ENCODE assay signal across 8 cellular contexts in the genomic region with DNA sequence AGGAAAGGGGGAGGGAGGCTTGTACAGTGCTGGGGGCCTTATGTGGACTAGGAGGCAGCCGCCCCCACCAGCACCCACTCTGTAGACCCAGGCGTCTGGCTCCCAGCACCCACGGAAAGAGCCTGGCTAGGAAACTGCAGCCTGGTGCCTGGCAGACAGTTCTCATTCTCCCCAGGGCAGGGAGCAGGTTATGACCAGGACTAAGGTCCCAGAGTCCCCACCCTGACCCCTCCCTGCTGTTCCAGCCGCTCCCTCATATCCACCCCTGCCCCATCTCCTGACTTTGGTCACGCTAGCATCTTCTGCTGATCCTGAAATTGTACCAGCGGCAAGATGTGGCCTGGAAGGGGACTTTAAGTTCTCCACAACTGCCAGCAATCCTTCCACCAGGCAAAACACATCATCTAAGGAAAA. TPM values are rescaled to one million over a fixed set of nuclear protein-coding genes. Genes with fewer than 3 reads are reported as not detected.
DNase-seq lines count a peak whose midpoint lies in the region; ATAC-seq and TF ChIP-seq lines count a peak whose summit lies in the region.

A gene with protein sequence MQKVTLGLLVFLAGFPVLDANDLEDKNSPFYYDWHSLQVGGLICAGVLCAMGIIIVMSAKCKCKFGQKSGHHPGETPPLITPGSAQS (plus strand): TSS at position 286 of the 414 bp plus-strand sequence. CDS start 3,554 bp downstream, outside the sequence.

- peaks cover 2% of the 10 kb centered on the region; the same call in 1 of the 2 replicates for H3K36me3 ChIP-seq in Caco-2 (ENCODE audit: control insufficient read depth, insufficient read depth, low read length)
- H3K36me3 ChIP-seq in SK-N-MC (ENCODE audit: insufficient read depth, low read length) = no peaks in the 10 kb centered on the region
- H3K36me3 ChIP-seq in left ventricle myocardium inferior = no peaks in the 10 kb centered on the region
- no peaks in the 10 kb centered on the region for H3K36me3 ChIP-seq in MM.1S (replicated peaks; ENCODE audit: insufficient read depth, low read length)

- H3K9me3 ChIP-seq in Caco-2 = no peaks in the 10 kb centered on the region
- no peaks in the 10 kb centered on the region for H3K9me3 ChIP-seq in SK-N-MC (ENCODE audit: low read depth, low read length)
- H3K9me3 ChIP-seq in left ventricle myocardium inferior (replicated peaks) = no peaks in the 10 kb centered on the region
- H3K9me3 ChIP-seq in MM.1S (replicated peaks; ENCODE audit: insufficient read depth, low read length) = no peaks in the 10 kb centered on the region

- no peak for DNase-seq in Caco-2
- DNase-seq in SK-N-MC (ENCODE audit: low read depth, low spot score) = no peak
- no peak for DNase-seq in left ventricle myocardium inferior
- no peak for DNase-seq in retinal pigment epithelial cell (ENCODE audit: low read depth)
- DNase-seq in MM.1S = no peak
- no peak for DNase-seq in amniotic stem cell (lab: John Stamatoyannopoulos, UW)
- no peak for DNase-seq in immature natural killer cell

- BruUV-seq in Caco-2 (replicated peaks; lab: Mats Ljungman, UMichigan) = no TSS peak

- no peaks in the 10 kb centered on the region for H3K27me3 Mint-ChIP-seq in Caco-2 (ENCODE audit: insufficient read depth, unreplicated experiment)
- H3K27me3 Mint-ChIP-seq in immature natural killer cell (ENCODE audit: low read depth in 3 of 3) = peaks cover 4 to 13% (median 5%) of the 10 kb centered on the region in 3 donors

- H3K4me1 ChIP-seq in Caco-2 (peaks cover 31% of the 10 kb centered on the region), left ventricle myocardium inferior (peaks cover 19% of the 10 kb centered on the region), MM.1S (ENCODE audit: low read length) (no peaks in the 10 kb centered on the region)

- no peak within 1 kb of the TSS for H3K4me2 ChIP-seq in MM.1S (ENCODE audit: low read depth, low read length)

- H2AFZ ChIP-seq in MM.1S (ENCODE audit: low read length) = no peak within 1 kb of the TSS

- no peaks in the 10 kb centered on the region for H3K9me2 ChIP-seq in MM.1S (replicated peaks; ENCODE audit: insufficient read depth, low read length)

- POLR2A ChIA-PET in Caco-2 (lab: Charles Lee) = no interaction called here

- H3K27me3 ChIP-seq in Caco-2 (replicated peaks; ENCODE audit: control insufficient read depth, insufficient read depth, low read length) (no peaks in the 10 kb centered on the region), left ventricle myocardium inferior (ENCODE audit: low read depth) (no peaks in the 10 kb centered on the region), MM.1S (replicated peaks; ENCODE audit: insufficient read depth, low read length) (peaks cover 69% of the 10 kb centered on the region)

- H3K27ac Mint-ChIP-seq in Caco-2 (ENCODE audit: unreplicated experiment) = peak within 1 kb of the TSS; percentile 40
- H3K27ac Mint-ChIP-seq in immature natural killer cell = no peak within 1 kb of the TSS

- CTCF ChIA-PET in Caco-2 (lab: Charles Lee) = interaction anchor here (1.2 to 2.1 kb wide), 5 partner anchors 9 to 48 kb away, joined by 3 to 7 read pairs (median 4); partner anchors contain the start of gene LGI4

- intact Hi-C loops in Caco-2 (cut with micrococcal nuclease; ENCODE audit: unreplicated experiment) = no loop called here
- intact Hi-C loops in left ventricle myocardium inferior (cut with micrococcal nuclease) = no loop called here

- no peaks in the 10 kb centered on the region for H3F3A ChIP-seq in MM.1S (ENCODE audit: insufficient read depth, low read length)

- H3K36me3 Mint-ChIP-seq in Caco-2 (ENCODE audit: insufficient read depth, unreplicated experiment) (no peaks in the 10 kb centered on the region), immature natural killer cell (no peaks in the 10 kb centered on the region)

- H3K27ac ChIP-seq in SK-N-MC (no peak within 1 kb of the TSS), left ventricle myocardium inferior (replicated peaks) (peak within 1 kb of the TSS; percentile 51), MM.1S (ENCODE audit: low read length) (no peak within 1 kb of the TSS)

- H3K9ac ChIP-seq in SK-N-MC (ENCODE audit: insufficient read length) = no peak within 1 kb of the TSS
- no peak within 1 kb of the TSS for H3K9ac ChIP-seq in MM.1S (ENCODE audit: low read length)

- peak within 1 kb of the TSS; percentile 67 for H3K4me3 Mint-ChIP-seq in Caco-2 (ENCODE audit: unreplicated experiment)
- H3K4me3 Mint-ChIP-seq in immature natural killer cell = no peak within 1 kb of the TSS

- H3K4me3 ChIP-seq in Caco-2 (ENCODE audit: low read depth, low read length) = peak within 1 kb of the TSS; percentile 45
- peak within 1 kb of the TSS; percentile 26; the same call in 1 of the 2 replicates for H3K4me3 ChIP-seq in SK-N-MC
- peak within 1 kb of the TSS; percentile 54 for H3K4me3 ChIP-seq in left ventricle myocardium inferior
- peak within 1 kb of the TSS; percentile 10 for H3K4me3 ChIP-seq in retinal pigment epithelial cell (ENCODE audit: low read length)
- H3K4me3 ChIP-seq in MM.1S (ENCODE audit: low read length) = no peak within 1 kb of the TSS

- TF ChIP-seq CTCF in Caco-2 (IDR thresholded peaks at IDR 0.05; ENCODE audit: insufficient read depth in 1 of 2, low read depth in 1 of 2, low read length in 1 of 2, severe bottlenecking in 1 of 2, unreplicated experiment in 1 of 2) (no peak), left ventricle myocardium inferior (IDR thresholded peaks at IDR 0.05; ENCODE audit: borderline replicate concordance) (no peak), retinal pigment epithelial cell (conservative IDR thresholded peaks at IDR 0.05; ENCODE audit: low read depth, low read length) (no peak), MM.1S (IDR thresholded peaks at IDR 0.05; ENCODE audit: low read length) (no peak)

- H4K20me1 ChIP-seq in MM.1S (ENCODE audit: insufficient read depth, low read length) = no peaks in the 10 kb centered on the region

- no peaks in the 10 kb centered on the region for H3K79me2 ChIP-seq in MM.1S (ENCODE audit: low read length)

- H3K4me1 Mint-ChIP-seq in Caco-2 (ENCODE audit: low read depth, unreplicated experiment) (peaks cover 25% of the 10 kb centered on the region), immature natural killer cell (peaks cover 4 to 6% of the 10 kb centered on the region in 2 donors)

- no peak for ATAC-seq in HG03520 (IDR thresholded peaks at IDR 0.05; ENCODE audit: unreplicated experiment)

- no peaks in the 10 kb centered on the region for H3K9me3 Mint-ChIP-seq in Caco-2 (ENCODE audit: unreplicated experiment)
- H3K9me3 Mint-ChIP-seq in immature natural killer cell = no peaks in the 10 kb centered on the region

RNA-seq across cellular contexts. Expression of the gene that starts here (rescaled TPM):
- total RNA-seq in Caco-2 (2022) = 26.8 and 36.7 TPM in 2 replicates
- 1.1 TPM for total RNA-seq in left ventricle myocardium inferior
- not detected for polyA plus RNA-seq in immature natural killer cell

Comparison
In these comparisons a context has a peak if more than half of its experiments do, and no peak if none do; other contexts are left out.
1. RNA of the gene that starts here (total RNA-seq): 26.8 to 36.7 TPM in Caco-2; 1.1 TPM in left ventricle myocardium inferior (single experiment); every median in the first group is over 10 times any median in the second.